ENCODE assay signal across 10 cellular contexts in genomic region chr4:10107111-10108091, GRCh38. TPM values are rescaled to one million over a fixed set of nuclear protein-coding genes. Genes with fewer than 3 reads are reported as not detected.
DNase-seq lines count a peak whose midpoint lies in the region; ATAC-seq, FAIRE-seq and TF ChIP-seq lines count a peak whose summit lies in the region.
"Had no signal": no experiment of that assay in that cellular context is flagged by ENCODE, and none has a peak within 500 bp of the region (broad histone marks: within the 10 kb centered on the region; RNA-seq: fewer than 3 reads in every experiment).

No MANE protein-coding gene starts in this region.

- H3K27me3 ChIP-seq in CD4-positive, alpha-beta T cell (ENCODE audit: control insufficient read depth, insufficient read depth, low read length), result no peaks in the 10 kb centered on the region
- H3K27me3 ChIP-seq in RWPE2 (ENCODE audit: insufficient read depth, poor library complexity, severe bottlenecking) (no peaks in the 10 kb centered on the region), endothelial cell of umbilical vein (ENCODE audit: control insufficient read depth in 2 of 2, insufficient read depth in 2 of 2, low read length in 2 of 2) (no peaks in the 10 kb centered on the region)
- H3K27me3 ChIP-seq: SJCRH30 had no signal

- H3K4me1 ChIP-seq in RWPE2 (ENCODE audit: insufficient read depth, poor library complexity, severe bottlenecking), result peaks cover 45% of the 10 kb centered on the region
- peaks cover 55% of the 10 kb centered on the region for H3K4me1 ChIP-seq in endothelial cell of umbilical vein (ENCODE audit: control insufficient read depth, extremely low read depth, insufficient read depth, low read length)

- CTCF ChIA-PET in CD4-positive, alpha-beta T cell (lab: Charles Lee), result interaction anchor here (1.0 to 1.7 kb wide), 5 partner anchors 10 to 88 kb away, joined by 3 to 8 read pairs (median 5); no protein-coding TSS in a partner anchor
- CTCF ChIA-PET in endothelial cell of umbilical vein (lab: Charles Lee), result interaction anchor here (0.7 to 7.1 kb wide), 11 partner anchors 8 to 343 kb away, joined by 3 to 40 read pairs (median 4); partner anchors contain the start of gene WDR1

- no peak overlapping the region for H3K9ac ChIP-seq in endothelial cell of umbilical vein (replicated peaks; ENCODE audit: extremely low read depth, insufficient read depth, low read length)

- H3K27me3 Mint-ChIP-seq in CD4-positive, alpha-beta T cell, result no peaks in the 10 kb centered on the region
- H3K27me3 Mint-ChIP-seq in osteocyte (ENCODE audit: unreplicated experiment), result no peaks in the 10 kb centered on the region

- H3K27ac Mint-ChIP-seq in CD4-positive, alpha-beta T cell, result peak overlapping the region; percentile 99
- H3K27ac Mint-ChIP-seq in osteocyte (ENCODE audit: unreplicated experiment), result peak overlapping the region; percentile 93

- H3K9me3 ChIP-seq in CD4-positive, alpha-beta T cell (ENCODE audit: control insufficient read depth, low read length), result no peaks in the 10 kb centered on the region
- H3K9me3 ChIP-seq in RWPE2 (ENCODE audit: severe bottlenecking), result no peaks in the 10 kb centered on the region
- H3K9me3 ChIP-seq in endothelial cell of umbilical vein (replicated peaks; ENCODE audit: control insufficient read depth, insufficient read depth, low read length), result no peaks in the 10 kb centered on the region
- H3K9me3 ChIP-seq: SJCRH30 had no signal

- POLR2A ChIA-PET in CD4-positive, alpha-beta T cell (lab: Charles Lee), result interaction anchor here (1.2 to 9.0 kb wide), 4 partner anchors 8 to 13 kb away, joined by 5 to 61 read pairs (median 42); partner anchors contain the start of gene WDR1
- POLR2A ChIA-PET in endothelial cell of umbilical vein (lab: Charles Lee), result interaction anchor here (0.9 to 5.6 kb wide), 5 partner anchors 9 to 19 kb away, joined by 3 to 110 read pairs (median 11); partner anchors contain the start of gene WDR1

- H4K20me1 ChIP-seq in endothelial cell of umbilical vein (replicated peaks; ENCODE audit: control insufficient read depth, extremely low read depth, insufficient read depth, low read length), result peaks cover 14% of the 10 kb centered on the region

- TSS peak; percentile 52 for BruUV-seq in endothelial cell of umbilical vein (replicated peaks; lab: Mats Ljungman, UMichigan)

- no peak for DNase-seq in CD4-positive, alpha-beta T cell
- DNase-seq in RWPE2 (ENCODE audit: low spot score) (no peak), endothelial cell of umbilical vein (ENCODE audit: low read depth, low spot score) (no peak), osteocyte (ENCODE audit: extremely low spot score, unreplicated experiment) (no peak), NCI-H345 treated with DMSO at 0.1 percent for 48 hours (lab: John Stamatoyannopoulos, UW; ENCODE audit: unreplicated experiment) (no peak), occipital lobe (lab: John Stamatoyannopoulos, UW) (no peak), NCI-H1092 treated with DMSO at 0.1 percent for 48 hours (lab: John Stamatoyannopoulos, UW) (no peak), pons (ENCODE audit: low spot score) (no peak)
- DNase-seq: GF-D8 had no signal

- H3K27ac ChIP-seq in CD4-positive, alpha-beta T cell (ENCODE audit: low read depth, low read length), result peak overlapping the region; percentile 74
- peak overlapping the region; percentile 87 for H3K27ac ChIP-seq in RWPE2 (ENCODE audit: poor library complexity, severe bottlenecking)
- H3K27ac ChIP-seq in endothelial cell of umbilical vein (ENCODE audit: insufficient read depth, low read depth, low read length), result peak overlapping the region; percentile 58
- H3K27ac ChIP-seq: SJCRH30 had no signal

- ATAC-seq in CD4-positive, alpha-beta T cell (ENCODE audit: poor library complexity), result no peak
- ATAC-seq in RWPE2 (ENCODE audit: low read depth), result peak; percentile 8

- intact Hi-C loops in CD4-positive, alpha-beta T cell (cut with DNase I, micrococcal nuclease), result no loop called here
- intact Hi-C loops in endothelial cell of umbilical vein (cut with micrococcal nuclease), result no loop called here

- FAIRE-seq in endothelial cell of umbilical vein (lab: Jason Lieb, UNC), result no peak

- no peaks in the 10 kb centered on the region for H3K9me1 ChIP-seq in endothelial cell of umbilical vein (replicated peaks; ENCODE audit: control insufficient read depth, extremely low read depth, insufficient read depth, low read length)

- H3K79me2 ChIP-seq in endothelial cell of umbilical vein (ENCODE audit: control insufficient read depth, insufficient read depth, low read length), result peaks cover 98% of the 10 kb centered on the region

- H3K36me3 Mint-ChIP-seq in CD4-positive, alpha-beta T cell (ENCODE audit: low read depth), result peaks cover 99% of the 10 kb centered on the region
- H3K36me3 Mint-ChIP-seq in osteocyte (ENCODE audit: unreplicated experiment), result peaks cover 40% of the 10 kb centered on the region

- TF ChIP-seq POLR2A in endothelial cell of umbilical vein (IDR thresholded peaks at IDR 0.05; ENCODE audit: low read depth, low read length), result no peak

- H3K36me3 ChIP-seq in RWPE2 (ENCODE audit: low read depth) (peaks cover 80% of the 10 kb centered on the region), endothelial cell of umbilical vein (ENCODE audit: control insufficient read depth in 2 of 2, extremely low read depth in 1 of 2, insufficient read depth in 2 of 2, low read length in 2 of 2) (peaks cover 26 to 36% of the 10 kb centered on the region in 2 experiments)

- dilution Hi-C loops in endothelial cell of umbilical vein (cut with MboI; ENCODE audit: extremely low pct_ligation_motif_present, low sequenced_read_pairs), result no loop called here

- no peaks in the 10 kb centered on the region for H3K9me3 Mint-ChIP-seq in CD4-positive, alpha-beta T cell
- no peaks in the 10 kb centered on the region for H3K9me3 Mint-ChIP-seq in osteocyte (ENCODE audit: unreplicated experiment)

- no peak overlapping the region for H2AFZ ChIP-seq in endothelial cell of umbilical vein (ENCODE audit: low read depth, low read length)

- H3K4me3 Mint-ChIP-seq in CD4-positive, alpha-beta T cell, result peak overlapping the region; percentile 71
- H3K4me3 Mint-ChIP-seq in osteocyte (ENCODE audit: unreplicated experiment), result peak overlapping the region; percentile 52

- H3K4me3 ChIP-seq in RWPE2 (ENCODE audit: severe bottlenecking) (no peak overlapping the region), endothelial cell of umbilical vein (replicated peaks in 1 of 3; ENCODE audit: insufficient read depth in 1 of 3, low read depth in 1 of 3, low read length in 3 of 3) (no peak overlapping the region)
- H3K4me3 ChIP-seq: SJCRH30 had no signal

- TF ChIP-seq CTCF in CD4-positive, alpha-beta T cell (IDR thresholded peaks at IDR 0.05), result no peak
- TF ChIP-seq CTCF in RWPE2 (IDR thresholded peaks at IDR 0.05; ENCODE audit: poor library complexity, severe bottlenecking) (no peak), endothelial cell of umbilical vein (IDR thresholded peaks at IDR 0.05; ENCODE audit: extremely low read depth in 1 of 2, insufficient read depth in 1 of 2, low read depth in 1 of 2, low read length in 2 of 2) (no peak), osteocyte (IDR thresholded peaks at IDR 0.05) (no peak)

- H3K4me2 ChIP-seq in endothelial cell of umbilical vein (ENCODE audit: insufficient read depth, low read length), result peak overlapping the region; percentile 23

- peaks cover 100% of the 10 kb centered on the region for H3K4me1 Mint-ChIP-seq in CD4-positive, alpha-beta T cell (ENCODE audit: low read depth)
- H3K4me1 Mint-ChIP-seq in osteocyte (ENCODE audit: unreplicated experiment), result peaks cover 98% of the 10 kb centered on the region

TF ChIP-seq in endothelial cell of umbilical vein, 7 proteins besides CTCF, POLR2A, EP300 and RAD21:
- TF ChIP-seq POLR2AphosphoS5 (IDR thresholded peaks at IDR 0.05; ENCODE audit: insufficient read depth, low read depth, low read length), result peak; percentile 4
- no peak for TF ChIP-seq EZH2 (IDR thresholded peaks at IDR 0.05; ENCODE audit: borderline replicate concordance, low read depth, low read length, severe bottlenecking)

RNA-seq across cellular contexts. Expression of gene WDR1, which starts 9.2 kb away (rescaled TPM):
- 100 to 1,000 TPM; 197 to 198 TPM for total RNA-seq in CD4-positive, alpha-beta T cell
- total RNA-seq in endothelial cell of umbilical vein (547 and 590 TPM in 2 replicates), osteocyte (533 and 537 TPM in 2 replicates), occipital lobe (75.5 TPM)
- 660 and 666 TPM in 2 replicates for polyA plus RNA-seq in endothelial cell of umbilical vein
- 591 and 614 TPM in 2 replicates for polyA plus RNA-seq in endothelial cell of umbilical vein (2011; cell fraction: cytosol; rRNA removed)
- 508 and 517 TPM in 2 replicates for polyA plus RNA-seq in endothelial cell of umbilical vein (2011; cell fraction: nucleus; rRNA removed)
- polyA plus RNA-seq in endothelial cell of umbilical vein (2012), result 427 and 456 TPM in 2 replicates
- polyA minus RNA-seq in endothelial cell of umbilical vein, result 633 and 649 TPM in 2 replicates
- polyA minus RNA-seq in endothelial cell of umbilical vein (2011; cell fraction: cytosol; rRNA and poly(A)+ RNA removed), result 55.7 TPM
- polyA minus RNA-seq in endothelial cell of umbilical vein (2011; cell fraction: nucleus; rRNA and poly(A)+ RNA removed), result 186 and 244 TPM in 2 replicates
